ENCODE assay signal across 1 cellular context in the genomic region with DNA sequence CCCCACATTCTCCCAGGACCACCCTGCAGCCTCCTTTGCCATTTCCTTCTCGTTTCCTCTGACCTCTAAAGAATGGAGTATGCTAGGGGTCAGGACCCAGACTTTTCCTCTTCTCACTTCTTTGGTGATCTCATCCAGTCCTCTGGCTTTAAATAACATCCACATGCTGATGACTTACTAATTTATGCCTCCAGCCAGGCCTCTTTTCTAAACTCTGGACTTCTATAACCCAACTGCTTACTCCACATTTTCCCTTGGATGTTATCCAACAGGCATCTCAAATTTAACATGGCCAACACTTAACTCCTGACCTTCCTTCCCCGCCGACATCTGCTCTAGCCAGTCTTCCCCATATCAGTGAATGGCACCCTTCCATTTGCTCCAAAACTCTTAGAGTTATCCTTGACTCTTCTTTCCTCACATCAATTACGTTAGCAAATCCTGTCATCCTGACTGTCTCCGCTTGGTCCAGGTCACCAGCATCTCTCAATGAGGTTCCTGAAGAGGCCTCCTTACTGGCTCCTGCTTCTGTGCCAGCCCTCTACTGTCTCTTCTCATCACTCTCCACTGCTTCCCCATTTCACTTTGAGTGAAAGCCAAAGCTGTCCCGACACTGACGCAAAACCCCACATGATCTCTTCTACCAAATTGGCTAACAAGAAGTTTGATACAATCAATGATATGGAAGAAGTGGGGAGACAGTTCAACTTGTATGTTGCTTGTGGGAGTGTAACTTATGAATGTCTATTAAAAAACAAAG.
TF ChIP-seq lines count a peak whose summit lies in the region.

No MANE protein-coding gene starts in this region.

TF ChIP-seq in SK-N-SH, 30 proteins besides CTCF, POLR2A, EP300 and RAD21 (continued from another document):
- TF ChIP-seq, protein P1, sequence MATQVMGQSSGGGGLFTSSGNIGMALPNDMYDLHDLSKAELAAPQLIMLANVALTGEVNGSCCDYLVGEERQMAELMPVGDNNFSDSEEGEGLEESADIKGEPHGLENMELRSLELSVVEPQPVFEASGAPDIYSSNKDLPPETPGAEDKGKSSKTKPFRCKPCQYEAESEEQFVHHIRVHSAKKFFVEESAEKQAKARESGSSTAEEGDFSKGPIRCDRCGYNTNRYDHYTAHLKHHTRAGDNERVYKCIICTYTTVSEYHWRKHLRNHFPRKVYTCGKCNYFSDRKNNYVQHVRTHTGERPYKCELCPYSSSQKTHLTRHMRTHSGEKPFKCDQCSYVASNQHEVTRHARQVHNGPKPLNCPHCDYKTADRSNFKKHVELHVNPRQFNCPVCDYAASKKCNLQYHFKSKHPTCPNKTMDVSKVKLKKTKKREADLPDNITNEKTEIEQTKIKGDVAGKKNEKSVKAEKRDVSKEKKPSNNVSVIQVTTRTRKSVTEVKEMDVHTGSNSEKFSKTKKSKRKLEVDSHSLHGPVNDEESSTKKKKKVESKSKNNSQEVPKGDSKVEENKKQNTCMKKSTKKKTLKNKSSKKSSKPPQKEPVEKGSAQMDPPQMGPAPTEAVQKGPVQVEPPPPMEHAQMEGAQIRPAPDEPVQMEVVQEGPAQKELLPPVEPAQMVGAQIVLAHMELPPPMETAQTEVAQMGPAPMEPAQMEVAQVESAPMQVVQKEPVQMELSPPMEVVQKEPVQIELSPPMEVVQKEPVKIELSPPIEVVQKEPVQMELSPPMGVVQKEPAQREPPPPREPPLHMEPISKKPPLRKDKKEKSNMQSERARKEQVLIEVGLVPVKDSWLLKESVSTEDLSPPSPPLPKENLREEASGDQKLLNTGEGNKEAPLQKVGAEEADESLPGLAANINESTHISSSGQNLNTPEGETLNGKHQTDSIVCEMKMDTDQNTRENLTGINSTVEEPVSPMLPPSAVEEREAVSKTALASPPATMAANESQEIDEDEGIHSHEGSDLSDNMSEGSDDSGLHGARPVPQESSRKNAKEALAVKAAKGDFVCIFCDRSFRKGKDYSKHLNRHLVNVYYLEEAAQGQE (IDR thresholded peaks at IDR 0.05; ENCODE audit: low read depth, low read length), result no peak
- no peak for TF ChIP-seq ELF1 (IDR thresholded peaks at IDR 0.05)
- no peak for TF ChIP-seq RXRA (IDR thresholded peaks at IDR 0.05; ENCODE audit: borderline replicate concordance, low read depth)
- no peak for TF ChIP-seq EZH2phosphoT487 (IDR thresholded peaks at IDR 0.05; ENCODE audit: borderline replicate concordance, low read depth)
- TF ChIP-seq MXI1 (IDR thresholded peaks at IDR 0.05; ENCODE audit: low read depth, low read length), result no peak
- TF ChIP-seq, protein P2, sequence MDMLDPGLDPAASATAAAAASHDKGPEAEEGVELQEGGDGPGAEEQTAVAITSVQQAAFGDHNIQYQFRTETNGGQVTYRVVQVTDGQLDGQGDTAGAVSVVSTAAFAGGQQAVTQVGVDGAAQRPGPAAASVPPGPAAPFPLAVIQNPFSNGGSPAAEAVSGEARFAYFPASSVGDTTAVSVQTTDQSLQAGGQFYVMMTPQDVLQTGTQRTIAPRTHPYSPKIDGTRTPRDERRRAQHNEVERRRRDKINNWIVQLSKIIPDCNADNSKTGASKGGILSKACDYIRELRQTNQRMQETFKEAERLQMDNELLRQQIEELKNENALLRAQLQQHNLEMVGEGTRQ (IDR thresholded peaks at IDR 0.05; ENCODE audit: borderline replicate concordance, low read depth, low read length), result no peak
- TF ChIP-seq, protein P3, sequence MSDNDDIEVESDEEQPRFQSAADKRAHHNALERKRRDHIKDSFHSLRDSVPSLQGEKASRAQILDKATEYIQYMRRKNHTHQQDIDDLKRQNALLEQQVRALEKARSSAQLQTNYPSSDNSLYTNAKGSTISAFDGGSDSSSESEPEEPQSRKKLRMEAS (IDR thresholded peaks at IDR 0.05; ENCODE audit: low read depth), result no peak
- TF ChIP-seq POLR2AphosphoS5 (IDR thresholded peaks at IDR 0.05; ENCODE audit: low read depth, low read length), result no peak; the same call in 1 of the 2 replicates
